ENCODE assay signal across 9 cellular contexts in genomic region chr1:22450421-22451021, GRCh38. TPM values are rescaled to one million over a fixed set of nuclear protein-coding genes. Genes with fewer than 3 reads are reported as not detected.
DNase-seq lines count a peak whose midpoint lies in the region; ATAC-seq and TF ChIP-seq lines count a peak whose summit lies in the region.
"Had no signal": no experiment of that assay in that cellular context is flagged by ENCODE, and none has a peak within 500 bp of the region (broad histone marks: within the 10 kb centered on the region; RNA-seq: fewer than 3 reads in every experiment).

No MANE protein-coding gene starts in this region.

- peaks cover 9% of the 10 kb centered on the region for H3K27me3 Mint-ChIP-seq in T-helper 2 cell treated with Interferon-gamma antibody and Interleukin-4, amounts not matched to agents 5 μg/mL and 100 μg/mL, for 36 hours (ENCODE audit: low read depth)
- H3K27me3 Mint-ChIP-seq in chondrocyte (ENCODE audit: low read depth), result no peaks in the 10 kb centered on the region

- WGBS in psoas muscle, 3 donors, result 52 to 61% (median 58%) methylated on average over 11 of the region's 11 CpGs

- H3K4me3 Mint-ChIP-seq in T-helper 2 cell treated with Interferon-gamma antibody and Interleukin-4, amounts not matched to agents 5 μg/mL and 100 μg/mL, for 36 hours, result peak overlapping the region; percentile 71
- H3K4me3 Mint-ChIP-seq in chondrocyte (ENCODE audit: unreplicated experiment), result peak overlapping the region; percentile 17

- TF ChIP-seq CTCF in chondrocyte (IDR thresholded peaks at IDR 0.05) (no peak), psoas muscle (IDR thresholded peaks at IDR 0.05) (no peak)

- H3K9me3 ChIP-seq in psoas muscle, result no peaks in the 10 kb centered on the region

- DNase-seq in T-helper 2 cell treated with Interferon-gamma antibody and Interleukin-4, amounts not matched to agents 5 μg/mL and 100 μg/mL, for 36 hours (ENCODE audit: low spot score), result no peak
- DNase-seq in T-helper 2 cell, result no peak
- peak; percentile 82 for DNase-seq in NCI-H510A treated with DMSO at 0.1 percent for 48 hours (lab: John Stamatoyannopoulos, UW)
- DNase-seq in chondrocyte (ENCODE audit: low spot score), result no peak
- no peak for DNase-seq in psoas muscle
- no peak for DNase-seq in stimulated activated naive CD4-positive, alpha-beta T cell treated with Interleukin-2 at 50 U/mL for 16 hours (lab: John Stamatoyannopoulos, UW)
- DNase-seq in GM19240 (ENCODE audit: insufficient read length, low spot score), result no peak
- DNase-seq: stimulated activated CD4-positive, alpha-beta T cell treated with anti-CD3 and anti-CD28 coated beads, Interleukin-4, amount 100 ng/mL, for 1 hour had no signal

- peaks cover 5% of the 10 kb centered on the region for H3K36me3 Mint-ChIP-seq in T-helper 2 cell treated with Interferon-gamma antibody and Interleukin-4, amounts not matched to agents 5 μg/mL and 100 μg/mL, for 36 hours (ENCODE audit: low read depth)
- no peaks in the 10 kb centered on the region for H3K36me3 Mint-ChIP-seq in chondrocyte (ENCODE audit: low read depth)

- peak overlapping the region; percentile 66 for H3K27ac Mint-ChIP-seq in T-helper 2 cell treated with Interferon-gamma antibody and Interleukin-4, amounts not matched to agents 5 μg/mL and 100 μg/mL, for 36 hours
- H3K27ac Mint-ChIP-seq in chondrocyte (ENCODE audit: unreplicated experiment), result peak overlapping the region; percentile 77

- no peak overlapping the region for H3K4me3 ChIP-seq in psoas muscle

- peaks cover 46% of the 10 kb centered on the region for H3K4me1 ChIP-seq in psoas muscle

- intact Hi-C loops in psoas muscle (cut with DNase I), result no loop called here

- no peak for ATAC-seq in psoas muscle
- ATAC-seq in GM18907 (IDR thresholded peaks at IDR 0.05; ENCODE audit: unreplicated experiment), result no peak

- peaks cover 12% of the 10 kb centered on the region for H3K4me1 Mint-ChIP-seq in T-helper 2 cell treated with Interferon-gamma antibody and Interleukin-4, amounts not matched to agents 5 μg/mL and 100 μg/mL, for 36 hours (ENCODE audit: low read depth)
- peaks cover 67% of the 10 kb centered on the region for H3K4me1 Mint-ChIP-seq in chondrocyte (ENCODE audit: low read depth)

- peak overlapping the region; percentile 88 for H3K27ac ChIP-seq in psoas muscle

- H3K9me3 Mint-ChIP-seq in T-helper 2 cell treated with Interferon-gamma antibody and Interleukin-4, amounts not matched to agents 5 μg/mL and 100 μg/mL, for 36 hours, result peaks cover 5% of the 10 kb centered on the region
- H3K9me3 Mint-ChIP-seq in chondrocyte (ENCODE audit: low read depth), result no peaks in the 10 kb centered on the region

- H3K36me3 ChIP-seq in psoas muscle (ENCODE audit: insufficient read depth in 1 of 2, low read depth in 1 of 2), result no peaks in the 10 kb centered on the region

- H3K27me3 ChIP-seq in psoas muscle (ENCODE audit: insufficient read depth in 3 of 3, low read length in 2 of 3), result no peaks in the 10 kb centered on the region

RNA-seq across cellular contexts. Expression of gene ZBTB40, which starts 1.1 kb away (rescaled TPM):
- 15.9 to 20.6 TPM (median 16.3 TPM) in 3 replicates for total RNA-seq in chondrocyte
- 10 to 100 TPM in 3 of 4 donors, 1 to 10 TPM in 1; 7.2 to 14.1 (median 10.3) TPM for total RNA-seq in psoas muscle
- polyA plus RNA-seq in psoas muscle, result 10 to 100 TPM in 1 of 3 donors, 1 to 10 TPM in 2; 3.8 to 11.4 (median 4.1) TPM
